ENCODE assay signal across 8 cellular contexts in genomic region chr3:127791221-127791913, GRCh38. TPM values are rescaled to one million over a fixed set of nuclear protein-coding genes. Genes with fewer than 3 reads are reported as not detected.
DNase-seq lines count a peak whose midpoint lies in the region; ATAC-seq and TF ChIP-seq lines count a peak whose summit lies in the region.

No MANE protein-coding gene starts in this region.

- POLR2A ChIA-PET in CD8-positive, alpha-beta memory T cell (lab: Charles Lee): no interaction called here

- H3K4me1 ChIP-seq in CD8-positive, alpha-beta memory T cell (ENCODE audit: insufficient read depth, low read length): no peaks in the 10 kb centered on the region

- no peaks in the 10 kb centered on the region for H3K27me3 ChIP-seq in SU-DHL-6 (ENCODE audit: low read length)
- peaks cover 4% of the 10 kb centered on the region for H3K27me3 ChIP-seq in CD8-positive, alpha-beta memory T cell (ENCODE audit: insufficient read depth, low read length, poor library complexity, severe bottlenecking)

- H2AFZ ChIP-seq in SU-DHL-6 (ENCODE audit: low read depth, low read length, severe bottlenecking): no peak overlapping the region

- peak; percentile 47 for TF ChIP-seq RAD21 in Ishikawa (IDR thresholded peaks at IDR 0.05; ENCODE audit: low read depth)

- TF ChIP-seq CTCF in SU-DHL-6 (IDR thresholded peaks at IDR 0.05; ENCODE audit: insufficient read depth, low read length, poor library complexity, severe bottlenecking): peak; percentile 42

- H3K36me3 Mint-ChIP-seq in stimulated activated effector memory CD8-positive, alpha-beta T cell treated with anti-CD3 and anti-CD28 coated beads, Interleukin-12 subunit alpha, Interleukin-12 subunit beta, amount 100 ng/mL, for 72 hours: no peaks in the 10 kb centered on the region
- no peaks in the 10 kb centered on the region for H3K36me3 Mint-ChIP-seq in CD8-positive, alpha-beta memory T cell

- no peak for TF ChIP-seq EP300 in Ishikawa (IDR thresholded peaks at IDR 0.05; ENCODE audit: borderline replicate concordance)

- DNase-seq in SKM-1 treated with dmso at 0.1 percent for 144 hours (lab: John Stamatoyannopoulos, UW; ENCODE audit: unreplicated experiment) (peak; percentile 46), SKM-1 (lab: John Stamatoyannopoulos, UW; ENCODE audit: unreplicated experiment) (no peak), fibroblast of the conjunctiva (ENCODE audit: low read depth) (peak; percentile 77)
- DNase-seq in stimulated activated effector memory CD8-positive, alpha-beta T cell treated with anti-CD3 and anti-CD28 coated beads, Interleukin-12 subunit alpha, Interleukin-12 subunit beta, amount 100 ng/mL, for 72 hours (ENCODE audit: low spot score in 2 of 2): no peak
- no peak for DNase-seq in CD8-positive, alpha-beta memory T cell

- no peaks in the 10 kb centered on the region for H4K20me1 ChIP-seq in SU-DHL-6 (ENCODE audit: low read depth, low read length)

- H3K9ac ChIP-seq in SU-DHL-6 (ENCODE audit: low read length): no peak overlapping the region

- H3K4me3 Mint-ChIP-seq in stimulated activated effector memory CD8-positive, alpha-beta T cell treated with anti-CD3 and anti-CD28 coated beads, Interleukin-12 subunit alpha, Interleukin-12 subunit beta, amount 100 ng/mL, for 72 hours: no peak overlapping the region
- no peak overlapping the region for H3K4me3 Mint-ChIP-seq in CD8-positive, alpha-beta memory T cell

- peaks cover 5% of the 10 kb centered on the region for H3K9me3 Mint-ChIP-seq in stimulated activated effector memory CD8-positive, alpha-beta T cell treated with anti-CD3 and anti-CD28 coated beads, Interleukin-12 subunit alpha, Interleukin-12 subunit beta, amount 100 ng/mL, for 72 hours
- H3K9me3 Mint-ChIP-seq in CD8-positive, alpha-beta memory T cell: peaks cover 0 to 5% (median 0%) of the 10 kb centered on the region in 5 donors

- H3K9me2 ChIP-seq in SU-DHL-6 (replicated peaks; ENCODE audit: insufficient read depth, low read length): no peaks in the 10 kb centered on the region

- ATAC-seq in GM21390 (IDR thresholded peaks at IDR 0.05; ENCODE audit: unreplicated experiment): peak; percentile 91
- peak; percentile 40 for ATAC-seq in stimulated activated effector memory CD8-positive, alpha-beta T cell treated with anti-CD3 and anti-CD28 coated beads, Interleukin-12 subunit alpha, Interleukin-12 subunit beta, amount 100 ng/mL, for 72 hours

- H3K36me3 ChIP-seq in SU-DHL-6 (ENCODE audit: low read length): no peaks in the 10 kb centered on the region
- H3K36me3 ChIP-seq in CD8-positive, alpha-beta memory T cell (ENCODE audit: insufficient read depth, low read length): no peaks in the 10 kb centered on the region

- no peaks in the 10 kb centered on the region for H3K9me3 ChIP-seq in SU-DHL-6 (ENCODE audit: insufficient read depth, low read length)
- no peaks in the 10 kb centered on the region for H3K9me3 ChIP-seq in CD8-positive, alpha-beta memory T cell (ENCODE audit: low read length)

- H3K27ac ChIP-seq in SU-DHL-6 (ENCODE audit: low read depth, low read length): no peak overlapping the region
- H3K27ac ChIP-seq in CD8-positive, alpha-beta memory T cell (ENCODE audit: low read depth, low read length): no peak overlapping the region

- H3K27me3 Mint-ChIP-seq in CD8-positive, alpha-beta memory T cell: peaks cover 6 to 10% of the 10 kb centered on the region in 2 donors

- CTCF ChIA-PET in CD8-positive, alpha-beta memory T cell (lab: Charles Lee): no interaction called here

- H3F3A ChIP-seq in SU-DHL-6 (ENCODE audit: insufficient read depth): no peaks in the 10 kb centered on the region

- H3K4me3 ChIP-seq in SU-DHL-6 (ENCODE audit: insufficient read depth, low read length, poor library complexity, severe bottlenecking): no peak overlapping the region
- H3K4me3 ChIP-seq in CD8-positive, alpha-beta memory T cell (ENCODE audit: low read length): no peak overlapping the region

- no peaks in the 10 kb centered on the region for H3K79me2 ChIP-seq in SU-DHL-6 (ENCODE audit: insufficient read depth, low read length)

- no peak overlapping the region for H3K27ac Mint-ChIP-seq in stimulated activated effector memory CD8-positive, alpha-beta T cell treated with anti-CD3 and anti-CD28 coated beads, Interleukin-12 subunit alpha, Interleukin-12 subunit beta, amount 100 ng/mL, for 72 hours
- H3K27ac Mint-ChIP-seq in CD8-positive, alpha-beta memory T cell: no peak overlapping the region

- H3K4me2 ChIP-seq in SU-DHL-6 (ENCODE audit: low read depth, low read length, poor library complexity, severe bottlenecking): no peak overlapping the region

- H3K4me1 Mint-ChIP-seq in stimulated activated effector memory CD8-positive, alpha-beta T cell treated with anti-CD3 and anti-CD28 coated beads, Interleukin-12 subunit alpha, Interleukin-12 subunit beta, amount 100 ng/mL, for 72 hours: no peaks in the 10 kb centered on the region
- H3K4me1 Mint-ChIP-seq in CD8-positive, alpha-beta memory T cell: peaks cover 0 to 7% (median 4%) of the 10 kb centered on the region in 3 donors

TF ChIP-seq in Ishikawa, 13 proteins besides CTCF, POLR2A, EP300 and RAD21:
- no peak for TF ChIP-seq TEAD4 (IDR thresholded peaks at IDR 0.05)
- TF ChIP-seq MAX (IDR thresholded peaks at IDR 0.05): no peak
- no peak for TF ChIP-seq FOXM1 (IDR thresholded peaks at IDR 0.05; ENCODE audit: borderline replicate concordance, low read depth)
- no peak for TF ChIP-seq USF1 (IDR thresholded peaks at IDR 0.05)
- no peak for TF ChIP-seq REST (IDR thresholded peaks at IDR 0.05; ENCODE audit: low read depth)
- TF ChIP-seq ZBTB7A (IDR thresholded peaks at IDR 0.05; ENCODE audit: low read depth): no peak
- TF ChIP-seq NFIC (IDR thresholded peaks at IDR 0.05): no peak
- TF ChIP-seq TAF1 (IDR thresholded peaks at IDR 0.05; ENCODE audit: low read depth): no peak
- TF ChIP-seq TCF12 (IDR thresholded peaks at IDR 0.05; ENCODE audit: low read depth): no peak
- no peak for TF ChIP-seq YY1 (IDR thresholded peaks at IDR 0.05; ENCODE audit: low read depth)
- TF ChIP-seq CREB1 (IDR thresholded peaks at IDR 0.05; ENCODE audit: low read depth): no peak
- no peak for TF ChIP-seq EGR1 (IDR thresholded peaks at IDR 0.05)
- no peak for TF ChIP-seq CEBPB (IDR thresholded peaks at IDR 0.05)
TF ChIP-seq in Ishikawa: peak in this region for 0.

RNA-seq across cellular contexts. Expression of gene MGLL, which starts 30.9 kb away (rescaled TPM):
- 1 to 10 TPM; 5.3 to 5.9 TPM for total RNA-seq in CD8-positive, alpha-beta memory T cell
- polyA plus RNA-seq in CD8-positive, alpha-beta memory T cell: 3.0 TPM

Comparison
In these comparisons a context has a peak if more than half of its experiments do, and no peak if none do; other contexts are left out.
1. DNase-seq: peak in SKM-1 treated with dmso at 0.1 percent for 144 hours (single experiment) and fibroblast of the conjunctiva (single experiment); none in SKM-1 (single experiment), stimulated activated effector memory CD8-positive, alpha-beta T cell treated with anti-CD3 and anti-CD28 coated beads, Interleukin-12 subunit alpha, Interleukin-12 subunit beta, amount 100 ng/mL, for 72 hours (0 of 2) and CD8-positive, alpha-beta memory T cell (0 of 5).